ENCODE assay signal across 1 cellular context in the genomic region with DNA sequence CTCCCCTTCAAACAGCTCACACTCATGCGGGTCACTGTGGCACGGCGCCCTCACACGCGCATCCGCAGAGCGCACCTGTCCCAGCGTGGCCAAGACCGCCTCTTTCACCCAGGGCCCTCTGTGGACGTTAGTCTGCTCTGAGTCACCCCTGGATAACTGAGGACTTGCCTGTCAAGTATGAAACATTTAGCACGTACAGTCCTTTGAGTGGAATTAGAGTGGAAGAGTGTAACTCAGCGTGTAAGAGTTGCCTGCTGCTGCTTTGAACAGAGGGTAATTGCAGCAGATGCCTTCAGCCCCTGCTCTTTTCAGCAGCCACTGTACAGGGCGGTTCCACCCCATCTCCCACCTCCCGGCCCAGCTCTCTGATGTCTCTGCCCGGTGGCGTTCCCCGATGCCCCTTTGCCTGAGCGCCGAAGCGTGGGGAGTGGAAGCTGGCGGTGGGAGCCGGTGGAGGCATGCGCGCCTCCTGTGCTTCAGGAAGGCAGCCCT.
TF ChIP-seq lines count a peak whose summit lies in the region.

No MANE protein-coding gene starts in this region.

TF ChIP-seq in WTC11, 78 proteins besides CTCF, POLR2A, EP300 and RAD21 (continued from another document):
- TF ChIP-seq, protein P1, sequence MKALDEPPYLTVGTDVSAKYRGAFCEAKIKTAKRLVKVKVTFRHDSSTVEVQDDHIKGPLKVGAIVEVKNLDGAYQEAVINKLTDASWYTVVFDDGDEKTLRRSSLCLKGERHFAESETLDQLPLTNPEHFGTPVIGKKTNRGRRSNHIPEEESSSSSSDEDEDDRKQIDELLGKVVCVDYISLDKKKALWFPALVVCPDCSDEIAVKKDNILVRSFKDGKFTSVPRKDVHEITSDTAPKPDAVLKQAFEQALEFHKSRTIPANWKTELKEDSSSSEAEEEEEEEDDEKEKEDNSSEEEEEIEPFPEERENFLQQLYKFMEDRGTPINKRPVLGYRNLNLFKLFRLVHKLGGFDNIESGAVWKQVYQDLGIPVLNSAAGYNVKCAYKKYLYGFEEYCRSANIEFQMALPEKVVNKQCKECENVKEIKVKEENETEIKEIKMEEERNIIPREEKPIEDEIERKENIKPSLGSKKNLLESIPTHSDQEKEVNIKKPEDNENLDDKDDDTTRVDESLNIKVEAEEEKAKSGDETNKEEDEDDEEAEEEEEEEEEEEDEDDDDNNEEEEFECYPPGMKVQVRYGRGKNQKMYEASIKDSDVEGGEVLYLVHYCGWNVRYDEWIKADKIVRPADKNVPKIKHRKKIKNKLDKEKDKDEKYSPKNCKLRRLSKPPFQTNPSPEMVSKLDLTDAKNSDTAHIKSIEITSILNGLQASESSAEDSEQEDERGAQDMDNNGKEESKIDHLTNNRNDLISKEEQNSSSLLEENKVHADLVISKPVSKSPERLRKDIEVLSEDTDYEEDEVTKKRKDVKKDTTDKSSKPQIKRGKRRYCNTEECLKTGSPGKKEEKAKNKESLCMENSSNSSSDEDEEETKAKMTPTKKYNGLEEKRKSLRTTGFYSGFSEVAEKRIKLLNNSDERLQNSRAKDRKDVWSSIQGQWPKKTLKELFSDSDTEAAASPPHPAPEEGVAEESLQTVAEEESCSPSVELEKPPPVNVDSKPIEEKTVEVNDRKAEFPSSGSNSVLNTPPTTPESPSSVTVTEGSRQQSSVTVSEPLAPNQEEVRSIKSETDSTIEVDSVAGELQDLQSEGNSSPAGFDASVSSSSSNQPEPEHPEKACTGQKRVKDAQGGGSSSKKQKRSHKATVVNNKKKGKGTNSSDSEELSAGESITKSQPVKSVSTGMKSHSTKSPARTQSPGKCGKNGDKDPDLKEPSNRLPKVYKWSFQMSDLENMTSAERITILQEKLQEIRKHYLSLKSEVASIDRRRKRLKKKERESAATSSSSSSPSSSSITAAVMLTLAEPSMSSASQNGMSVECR (CRISPR knock-in tag; IDR thresholded peaks at IDR 0.05; ENCODE audit: borderline replicate concordance), result no peak
- TF ChIP-seq, protein P2, sequence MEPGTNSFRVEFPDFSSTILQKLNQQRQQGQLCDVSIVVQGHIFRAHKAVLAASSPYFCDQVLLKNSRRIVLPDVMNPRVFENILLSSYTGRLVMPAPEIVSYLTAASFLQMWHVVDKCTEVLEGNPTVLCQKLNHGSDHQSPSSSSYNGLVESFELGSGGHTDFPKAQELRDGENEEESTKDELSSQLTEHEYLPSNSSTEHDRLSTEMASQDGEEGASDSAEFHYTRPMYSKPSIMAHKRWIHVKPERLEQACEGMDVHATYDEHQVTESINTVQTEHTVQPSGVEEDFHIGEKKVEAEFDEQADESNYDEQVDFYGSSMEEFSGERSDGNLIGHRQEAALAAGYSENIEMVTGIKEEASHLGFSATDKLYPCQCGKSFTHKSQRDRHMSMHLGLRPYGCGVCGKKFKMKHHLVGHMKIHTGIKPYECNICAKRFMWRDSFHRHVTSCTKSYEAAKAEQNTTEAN (CRISPR knock-in tag; IDR thresholded peaks at IDR 0.05), result no peak
- TF ChIP-seq, protein P3, sequence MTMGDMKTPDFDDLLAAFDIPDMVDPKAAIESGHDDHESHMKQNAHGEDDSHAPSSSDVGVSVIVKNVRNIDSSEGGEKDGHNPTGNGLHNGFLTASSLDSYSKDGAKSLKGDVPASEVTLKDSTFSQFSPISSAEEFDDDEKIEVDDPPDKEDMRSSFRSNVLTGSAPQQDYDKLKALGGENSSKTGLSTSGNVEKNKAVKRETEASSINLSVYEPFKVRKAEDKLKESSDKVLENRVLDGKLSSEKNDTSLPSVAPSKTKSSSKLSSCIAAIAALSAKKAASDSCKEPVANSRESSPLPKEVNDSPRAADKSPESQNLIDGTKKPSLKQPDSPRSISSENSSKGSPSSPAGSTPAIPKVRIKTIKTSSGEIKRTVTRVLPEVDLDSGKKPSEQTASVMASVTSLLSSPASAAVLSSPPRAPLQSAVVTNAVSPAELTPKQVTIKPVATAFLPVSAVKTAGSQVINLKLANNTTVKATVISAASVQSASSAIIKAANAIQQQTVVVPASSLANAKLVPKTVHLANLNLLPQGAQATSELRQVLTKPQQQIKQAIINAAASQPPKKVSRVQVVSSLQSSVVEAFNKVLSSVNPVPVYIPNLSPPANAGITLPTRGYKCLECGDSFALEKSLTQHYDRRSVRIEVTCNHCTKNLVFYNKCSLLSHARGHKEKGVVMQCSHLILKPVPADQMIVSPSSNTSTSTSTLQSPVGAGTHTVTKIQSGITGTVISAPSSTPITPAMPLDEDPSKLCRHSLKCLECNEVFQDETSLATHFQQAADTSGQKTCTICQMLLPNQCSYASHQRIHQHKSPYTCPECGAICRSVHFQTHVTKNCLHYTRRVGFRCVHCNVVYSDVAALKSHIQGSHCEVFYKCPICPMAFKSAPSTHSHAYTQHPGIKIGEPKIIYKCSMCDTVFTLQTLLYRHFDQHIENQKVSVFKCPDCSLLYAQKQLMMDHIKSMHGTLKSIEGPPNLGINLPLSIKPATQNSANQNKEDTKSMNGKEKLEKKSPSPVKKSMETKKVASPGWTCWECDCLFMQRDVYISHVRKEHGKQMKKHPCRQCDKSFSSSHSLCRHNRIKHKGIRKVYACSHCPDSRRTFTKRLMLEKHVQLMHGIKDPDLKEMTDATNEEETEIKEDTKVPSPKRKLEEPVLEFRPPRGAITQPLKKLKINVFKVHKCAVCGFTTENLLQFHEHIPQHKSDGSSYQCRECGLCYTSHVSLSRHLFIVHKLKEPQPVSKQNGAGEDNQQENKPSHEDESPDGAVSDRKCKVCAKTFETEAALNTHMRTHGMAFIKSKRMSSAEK (CRISPR knock-in tag; IDR thresholded peaks at IDR 0.05; ENCODE audit: borderline replicate concordance), result no peak
